In the genomic region with DNA sequence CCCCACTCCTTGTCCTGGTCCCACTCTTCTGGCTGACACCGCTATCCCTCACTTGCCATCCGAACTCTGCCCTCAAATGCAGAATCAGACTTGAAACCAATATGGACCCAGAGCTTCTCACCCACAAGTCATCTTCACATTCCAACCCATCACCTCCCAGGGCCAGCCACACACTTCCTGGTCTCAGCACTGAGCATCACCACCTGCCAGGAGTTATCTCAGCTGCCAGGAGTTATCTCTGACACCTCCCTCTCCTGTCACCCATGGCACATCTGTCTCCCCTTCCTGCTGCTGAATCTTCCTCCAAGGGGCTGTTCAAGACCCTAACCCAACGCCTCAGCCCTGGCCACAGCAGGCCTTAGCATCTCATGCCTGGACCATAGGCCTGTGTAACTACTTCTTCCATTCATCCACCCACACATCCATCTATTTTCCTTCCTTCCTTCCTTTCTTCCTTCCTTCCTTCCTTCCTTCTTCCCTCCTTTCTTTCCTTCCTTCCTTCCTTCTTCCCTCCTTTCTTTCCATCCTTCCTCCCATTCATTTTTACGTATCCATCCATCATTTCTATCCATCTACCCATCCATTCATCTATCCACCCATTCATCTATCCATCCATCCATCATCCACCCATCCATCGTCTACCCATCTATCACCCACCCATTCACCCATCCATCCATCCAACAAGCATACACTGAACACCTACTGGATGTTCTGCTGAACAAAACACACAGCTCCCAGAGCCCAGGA, we compare ENCODE assay signal across 1 cellular context.
TF ChIP-seq lines count a peak whose summit lies in the region.

No MANE protein-coding gene starts in this region.

TF ChIP-seq in IMR-90, 13 proteins besides CTCF, POLR2A, EP300 and RAD21 (continued from another document):
- TF ChIP-seq SMC3 (IDR thresholded peaks at IDR 0.05; ENCODE audit: low read depth, low read length) (no peak), NFE2L2 (IDR thresholded peaks at IDR 0.05; ENCODE audit: low read depth, low read length) (no peak), CHD1 (IDR thresholded peaks at IDR 0.05; ENCODE audit: low read depth, low read length) (no peak), BHLHE40 (IDR thresholded peaks at IDR 0.05; ENCODE audit: low read depth, low read length) (no peak)
